ENCODE assay signal across 22 cellular contexts in the genomic region with DNA sequence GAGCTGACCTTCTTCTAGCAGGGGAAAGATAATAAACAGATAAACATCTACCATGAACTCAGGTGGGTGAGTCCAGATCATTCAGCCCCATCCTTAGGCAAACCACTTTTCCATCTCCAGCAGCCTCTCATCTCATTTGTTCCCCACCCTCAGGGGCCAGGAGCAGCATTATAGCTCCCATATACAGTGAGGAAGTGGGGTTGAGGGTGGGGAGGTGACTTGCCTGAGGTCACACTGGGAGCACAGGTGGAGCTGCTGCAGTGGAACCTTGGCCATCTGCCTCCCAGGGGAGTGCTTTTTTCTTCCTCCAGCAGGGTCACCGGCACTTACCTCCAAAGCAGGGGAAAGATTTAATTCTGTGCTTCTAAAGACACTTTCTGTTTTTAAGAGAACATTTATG.
"Had no signal": no experiment of that assay in that cellular context is flagged by ENCODE, and none has a peak within 500 bp of the region (broad histone marks: within the 10 kb centered on the region; RNA-seq: fewer than 3 reads in every experiment).

No MANE protein-coding gene starts in this region.

- H3K36me3 ChIP-seq: ascending aorta, Peyer's patch had no signal

- H3K9me3 ChIP-seq: ascending aorta, body of pancreas, Peyer's patch had no signal

- DNase-seq: activated CD4-positive, alpha-beta T cell treated with anti-CD3 and anti-CD28 coated beads for 4 hours; activated CD8-positive, alpha-beta memory T cell treated with anti-CD3 and anti-CD28 coated beads, Interleukin-2, amount 50 U/mL, for 4 hours; activated CD8-positive, alpha-beta T cell treated with anti-CD3 and anti-CD28 coated beads for 36 hours; activated naive CD4-positive, alpha-beta T cell treated with anti-CD3 and anti-CD28 coated beads, Interleukin-2, amount 50 U/mL, for 16 hours; amniotic stem cell; body of pancreas; Kasumi-1; KBM-7; NCI-H1105 treated with DMSO at 0.1 percent for 48 hours; NCI-H146; NCI-H187 treated with DMSO at 0.1 percent for 48 hours; NCI-H2081 treated with DMSO at 0.1 percent for 48 hours; NCI-H2227 treated with DMSO at 0.1 percent for 48 hours; NCI-H446 treated with DMSO at 0.1 percent for 48 hours; NCI-H524 treated with DMSO at 0.1 percent for 48 hours; NCI-H82; NK-92 treated with Interleukin-12 subunit alpha and Interleukin-12 subunit beta, amount 100 ng/mL, for 24 hours; Peyer's patch; SHP77 treated with DMSO at 0.1 percent for 48 hours had no signal

- H3K4me3 Mint-ChIP-seq: activated CD8-positive, alpha-beta T cell treated with anti-CD3 and anti-CD28 coated beads for 36 hours; T-helper 1 cell treated with Interleukin-12 subunit alpha and Interleukin-12 subunit beta and Interleukin-4 antibody, amounts not matched to agents 30 μg/mL and 1 μg/mL, for 36 hours had no signal

- H3K27ac Mint-ChIP-seq: activated CD8-positive, alpha-beta T cell treated with anti-CD3 and anti-CD28 coated beads for 36 hours; T-helper 1 cell treated with Interleukin-12 subunit alpha and Interleukin-12 subunit beta and Interleukin-4 antibody, amounts not matched to agents 30 μg/mL and 1 μg/mL, for 36 hours had no signal

- H3K27me3 ChIP-seq: ascending aorta, body of pancreas, Peyer's patch had no signal

- H3K4me3 ChIP-seq: ascending aorta, body of pancreas, Peyer's patch had no signal

- H3K27ac ChIP-seq: ascending aorta, body of pancreas had no signal

- H3K9me3 Mint-ChIP-seq: activated CD8-positive, alpha-beta T cell treated with anti-CD3 and anti-CD28 coated beads for 36 hours; T-helper 1 cell treated with Interleukin-12 subunit alpha and Interleukin-12 subunit beta and Interleukin-4 antibody, amounts not matched to agents 30 μg/mL and 1 μg/mL, for 36 hours had no signal

- ATAC-seq: activated CD4-positive, CD25-positive, alpha-beta regulatory T cell treated with anti-CD3 and anti-CD28 coated beads, Interleukin-2, amount 50 U/mL, for 24 hours; activated CD8-positive, alpha-beta T cell treated with anti-CD3 and anti-CD28 coated beads for 36 hours; body of pancreas had no signal
